In genomic region chr2:189426886-189427285, GRCh38 we compare ENCODE assay signal across 13 cellular contexts. TPM values are rescaled to one million over a fixed set of nuclear protein-coding genes. Genes with fewer than 3 reads are reported as not detected.
A peak's percentile ranks its signal among the peaks of the same experiment; 100 is the strongest.
DNase-seq lines count a peak whose midpoint lies in the region; FAIRE-seq and TF ChIP-seq lines count a peak whose summit lies in the region.
"Had no signal": no experiment of that assay in that cellular context is flagged by ENCODE, and none has a peak within 500 bp of the region (broad histone marks: within the 10 kb centered on the region; RNA-seq: fewer than 3 reads in every experiment).

No MANE protein-coding gene starts in this region.

- H3K18ac ChIP-seq in H1 (ENCODE audit: extremely low read depth, low read length): peak overlapping the region; percentile 71

- CTCF ChIA-PET in H1 (lab: Charles Lee; ENCODE audit: partially characterized antibody): interaction anchor here (1.0 kb wide), 1 partner anchor 15 kb away, joined by 3 read pairs; no protein-coding TSS in a partner anchor

- FAIRE-seq in H1 (lab: Jason Lieb, UNC): no peak
- FAIRE-seq: GM12892 had no signal

- H2BK20ac ChIP-seq in H1 (ENCODE audit: low read length): no peak overlapping the region

- intact Hi-C loops in prostate gland (cut with DNase I): no loop called here

- H2BK12ac ChIP-seq in H1 (ENCODE audit: low read depth, low read length): 0 out of 2 replicates have a peak overlapping the region, but pooled peaks have one; percentile 27

- POLR2A ChIA-PET in H1 (lab: Charles Lee; ENCODE audit: partially characterized antibody): interaction anchor here (1.3 to 1.5 kb wide), 2 partner anchors 14 to 15 kb away, joined by 3 to 6 read pairs; partner anchors contain the start of gene WDR75

- TF ChIP-seq CTCF in H1 (IDR thresholded peaks at IDR 0.05; ENCODE audit: control extremely low read depth in 1 of 3, insufficient read depth in 1 of 3, low read depth in 1 of 3, low read length in 3 of 3) (no peak), prostate gland (IDR thresholded peaks at IDR 0.05) (no peak)

- no peak overlapping the region for H3K4me3 ChIP-seq in HUES48 (ENCODE audit: low read depth, low read length)
- H3K4me3 ChIP-seq in H1 (ENCODE audit: extremely low read depth in 1 of 4, insufficient read depth in 2 of 4, low read depth in 3 of 4, low read length in 4 of 4): no peak overlapping the region; a peak in 1 of 8 replicates
- no peak overlapping the region for H3K4me3 ChIP-seq in prostate gland
- no peak overlapping the region for H3K4me3 ChIP-seq in MG63

- no peak overlapping the region for H3K56ac ChIP-seq in H1 (replicated peaks; ENCODE audit: insufficient read length, low read depth, low read length)

- no peak overlapping the region for H3K4ac ChIP-seq in H1 (replicated peaks; ENCODE audit: insufficient read length, low read depth, low read length)

- H4K5ac ChIP-seq in H1 (ENCODE audit: insufficient read length, low read depth, low read length): no peak overlapping the region

- no peaks in the 10 kb centered on the region; the same call in 1 of the 2 replicates for H3K23me2 ChIP-seq in H1 (ENCODE audit: low read depth, low read length)

- DNase-seq in ELF-1 (ENCODE audit: low read depth, low spot score) (peak; percentile 41), H1 (ENCODE audit: low read depth in 1 of 2, low spot score in 2 of 2) (peak in 1 of 2 experiments; percentile 2), iPS-NIHi11 (ENCODE audit: low spot score) (peak; percentile 7), NOMO-1 treated with dmso at 0.1 percent for 144 hours (lab: John Stamatoyannopoulos, UW; ENCODE audit: unreplicated experiment) (no peak), prostate gland (ENCODE audit: low spot score) (no peak), MG63 (no peak)
- DNase-seq: C1 segment of cervical spinal cord; CD4-positive, alpha-beta T cell; DMS79 treated with DMSO at 0.1 percent for 48 hours; EL; GDM1 had no signal

- H3K9me3 ChIP-seq in HUES48 (ENCODE audit: control insufficient read depth, insufficient read depth, low read length) (peaks cover 13% of the 10 kb centered on the region), H1 (ENCODE audit: insufficient read depth in 2 of 2, low read depth in 1 of 2, low read length in 1 of 2) (peaks cover 12 to 13% of the 10 kb centered on the region in 2 experiments), prostate gland (no peaks in the 10 kb centered on the region), MG63 (no peaks in the 10 kb centered on the region)

- H3K9ac ChIP-seq in HUES48 (ENCODE audit: low read depth, low read length): no peak overlapping the region
- no peak overlapping the region for H3K9ac ChIP-seq in H1 (replicated peaks in 1 of 4; ENCODE audit: extremely low read depth in 1 of 4, low read depth in 3 of 4, low read length in 3 of 4)

- no peaks in the 10 kb centered on the region for H3K36me3 ChIP-seq in HUES48 (ENCODE audit: control insufficient read depth, insufficient read depth, low read length)
- no peaks in the 10 kb centered on the region for H3K36me3 ChIP-seq in H1 (ENCODE audit: control insufficient read depth in 2 of 4, insufficient read depth in 4 of 4, low read length in 3 of 4)
- H3K36me3 ChIP-seq in prostate gland: no peaks in the 10 kb centered on the region
- no peaks in the 10 kb centered on the region for H3K36me3 ChIP-seq in MG63

- no peak for TF ChIP-seq RAD21 in H1 (IDR thresholded peaks at IDR 0.05 in 1 of 2, conservative IDR thresholded peaks at IDR 0.05 in 1 of 2; ENCODE audit: low read depth in 2 of 2, low read length in 2 of 2)

- no peak overlapping the region for H2AFZ ChIP-seq in H1 (ENCODE audit: low read length)

- H2AK5ac ChIP-seq in H1 (ENCODE audit: low read depth, low read length): no peak overlapping the region

- no peak overlapping the region; the same call in 1 of the 2 replicates for H2BK5ac ChIP-seq in H1 (ENCODE audit: low read depth, low read length)

- H3K79me2 ChIP-seq in H1 (ENCODE audit: control insufficient read depth in 1 of 2, insufficient read depth in 2 of 2, low read length in 2 of 2): no peaks in the 10 kb centered on the region

- H4K20me1 ChIP-seq in H1 (replicated peaks in 1 of 2; ENCODE audit: control insufficient read depth in 1 of 2, insufficient read depth in 2 of 2, low read length in 2 of 2): no peaks in the 10 kb centered on the region

- H3K23ac ChIP-seq in H1 (ENCODE audit: insufficient read length): no peak overlapping the region

- H3K27ac ChIP-seq in HUES48 (ENCODE audit: low read depth, low read length): peak overlapping the region; percentile 26
- no peak overlapping the region for H3K27ac ChIP-seq in H1 (ENCODE audit: low read depth, low read length)
- H3K27ac ChIP-seq in prostate gland: no peak overlapping the region

- H2BK15ac ChIP-seq in H1 (ENCODE audit: low read length): no peak overlapping the region

- H3K4me1 ChIP-seq in HUES48 (ENCODE audit: control insufficient read depth, insufficient read depth, low read length) (peaks cover 7% of the 10 kb centered on the region), H1 (replicated peaks in 1 of 4; ENCODE audit: control insufficient read depth in 3 of 4, insufficient read depth in 4 of 4, low read length in 3 of 4) (peaks cover 0 to 3% (median 0%) of the 10 kb centered on the region in 4 experiments; a peak in 3 of 7 replicates), prostate gland (replicated peaks) (no peaks in the 10 kb centered on the region)

- H3K4me2 ChIP-seq in H1 (ENCODE audit: insufficient read depth in 1 of 2, low read depth in 2 of 2, low read length in 2 of 2): peak overlapping the region; percentile 7 to 32; a peak in 2 of 4 replicates

- H3K14ac ChIP-seq in H1 (ENCODE audit: insufficient read length): no peak overlapping the region

- TF ChIP-seq POLR2A in H1 (IDR thresholded peaks at IDR 0.05; ENCODE audit: control extremely low read depth in 1 of 2, low read depth in 2 of 2, low read length in 2 of 2) (no peak), prostate gland (IDR thresholded peaks at IDR 0.05) (no peak)

- H4K8ac ChIP-seq in H1 (ENCODE audit: extremely low read depth, insufficient read depth, low read length): no peak overlapping the region

- H2BK120ac ChIP-seq in H1 (replicated peaks; ENCODE audit: low read depth, low read length): peak overlapping the region; percentile 10

- WGBS in H1 (ENCODE audit: extremely low coverage in 1 of 2, insufficient coverage in 1 of 2, insufficient read length in 1 of 2, insufficient replicate concordance in 2 of 2, low coverage in 1 of 2, low lambda C conversion rate in 2 of 2, missing lambda C conversion rate in 1 of 2), 2 experiments: 95% methylated on average over 2 of the region's 2 CpGs; no CpG with 5 or more reads in 1 of the 2 experiments
- WGBS in prostate gland: 91% methylated on average over 2 of the region's 2 CpGs

- H4K91ac ChIP-seq in H1 (replicated peaks; ENCODE audit: insufficient read length, low read length): no peak overlapping the region

- TF ChIP-seq EP300 in H1 (IDR thresholded peaks at IDR 0.05; ENCODE audit: borderline replicate concordance in 1 of 2, low read depth in 2 of 2, low read length in 2 of 2): no peak

- H3K27me3 ChIP-seq in HUES48 (ENCODE audit: control insufficient read depth, insufficient read depth, low read length) (no peaks in the 10 kb centered on the region), H1 (replicated peaks in 1 of 4; ENCODE audit: control insufficient read depth in 3 of 4, extremely low read depth in 1 of 4, insufficient read depth in 3 of 4, low read length in 3 of 4) (no peaks in the 10 kb centered on the region), prostate gland (replicated peaks; ENCODE audit: insufficient read depth) (no peaks in the 10 kb centered on the region), MG63 (no peaks in the 10 kb centered on the region)

- H3K79me1 ChIP-seq in H1 (ENCODE audit: low read depth, low read length): no peaks in the 10 kb centered on the region

TF ChIP-seq in H1, 55 proteins besides CTCF, POLR2A, EP300 and RAD21 (continues in another document):
- no peak for TF ChIP-seq GABPA (IDR thresholded peaks at IDR 0.05; ENCODE audit: borderline replicate concordance, insufficient read depth, low read length)
- no peak for TF ChIP-seq CHD1 (IDR thresholded peaks at IDR 0.05; ENCODE audit: low read depth, low read length)
- TF ChIP-seq RXRA (IDR thresholded peaks at IDR 0.05; ENCODE audit: insufficient read depth, low read depth, low read length): no peak
- no peak for TF ChIP-seq MAFK (IDR thresholded peaks at IDR 0.05; ENCODE audit: low read depth, low read length)
- no peak for TF ChIP-seq MAX (IDR thresholded peaks at IDR 0.05)
- TF ChIP-seq, protein P1, sequence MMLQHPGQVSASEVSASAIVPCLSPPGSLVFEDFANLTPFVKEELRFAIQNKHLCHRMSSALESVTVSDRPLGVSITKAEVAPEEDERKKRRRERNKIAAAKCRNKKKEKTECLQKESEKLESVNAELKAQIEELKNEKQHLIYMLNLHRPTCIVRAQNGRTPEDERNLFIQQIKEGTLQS (IDR thresholded peaks at IDR 0.05; ENCODE audit: insufficient read depth, low read depth, low read length): no peak
- TF ChIP-seq CBX8 (IDR thresholded peaks at IDR 0.05; ENCODE audit: borderline replicate concordance, low read depth, low read length): no peak
- TF ChIP-seq SP2 (IDR thresholded peaks at IDR 0.05; ENCODE audit: low read length): no peak
- TF ChIP-seq BRCA1 (IDR thresholded peaks at IDR 0.05; ENCODE audit: low read depth, low read length): no peak
- TF ChIP-seq SP1 (IDR thresholded peaks at IDR 0.05; ENCODE audit: low read depth, low read length): no peak
- TF ChIP-seq POU5F1 (IDR thresholded peaks at IDR 0.05; ENCODE audit: low read depth, low read length): no peak
- no peak for TF ChIP-seq TAF7 (optimal IDR thresholded peaks at IDR 0.05; ENCODE audit: borderline replicate concordance, low read depth, low read length)
- no peak for TF ChIP-seq SIN3A (conservative IDR thresholded peaks at IDR 0.05 in 1 of 2, IDR thresholded peaks at IDR 0.05 in 1 of 2; ENCODE audit: low read depth in 1 of 2, low read length in 2 of 2)
- no peak for TF ChIP-seq SRF (IDR thresholded peaks at IDR 0.05; ENCODE audit: low read depth, low read length)

RNA-seq across cellular contexts. Expression of gene WDR75, which starts 14.4 kb away (rescaled TPM):
- 69.3 and 77.1 TPM in 2 replicates for total RNA-seq in H1 (2021; fragmentation: NEBNext Ultra II Directional; extraction: Animal tissue kit (Norgen Biotek cat#: 25700))
- 15.3 and 26.9 TPM in 2 replicates for polyA plus RNA-seq in H1 (2011; rRNA removed)
- 37.8 TPM for polyA plus RNA-seq in H1 (2011; cell fraction: cytosol; rRNA removed)
- polyA plus RNA-seq in H1 (2011; cell fraction: nucleus; rRNA removed): 73.4 TPM
- polyA plus RNA-seq in H1 (2012, experiment 1 of 2): 32.7 to 132 TPM (median 37.1 TPM) in 4 replicates
- 4.9 TPM for polyA plus RNA-seq in H1 (2012, experiment 2 of 2)
- polyA plus RNA-seq in H1 (2013, experiment 1 of 2): 67.8 TPM
- 63.8 TPM for polyA plus RNA-seq in H1 (2013, experiment 2 of 2)
- polyA minus RNA-seq in H1 (2011; rRNA and poly(A)+ RNA removed): 102 and 141 TPM in 2 replicates
- 25.9 TPM for polyA minus RNA-seq in H1 (2011; cell fraction: cytosol; rRNA and poly(A)+ RNA removed)
- 167 TPM for polyA minus RNA-seq in H1 (2011; cell fraction: nucleus; rRNA and poly(A)+ RNA removed)
- 10 to 100 TPM; 15.3 to 30.7 TPM for total RNA-seq in prostate gland
- total RNA-seq in MG63 (2014; rRNA removed; shearing (Covaris generic); ENCODE audit: low replicate concordance): 52.8 and 68.4 TPM in 2 replicates

Comparison
In these comparisons a context has a peak if more than half of its experiments do, and no peak if none do; other contexts are left out.
1. DNase-seq: peak in ELF-1 (single experiment) and iPS-NIHi11 (single experiment); none in NOMO-1 treated with dmso at 0.1 percent for 144 hours (single experiment), prostate gland (single experiment) and MG63 (single experiment).